Comparison of ENCODE assay signal across 13 cellular contexts in the genomic region with DNA sequence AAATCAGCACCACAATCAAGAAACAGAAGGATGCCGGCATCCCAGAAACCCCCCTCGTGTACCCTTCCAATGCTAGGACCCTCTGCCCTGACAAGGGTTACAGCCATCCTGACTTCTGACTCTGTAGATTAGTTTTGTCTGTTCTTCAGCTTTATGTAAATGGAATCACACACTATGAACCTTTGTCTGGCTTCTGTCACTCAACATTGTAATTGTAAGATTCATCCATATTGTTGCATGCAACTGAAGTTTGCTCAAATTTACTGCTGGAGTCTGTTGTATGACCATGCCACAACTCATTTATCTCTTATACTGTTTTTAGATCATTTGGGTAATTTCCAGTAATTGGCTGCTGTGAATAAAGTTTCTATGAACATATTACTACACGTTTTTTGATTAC. TPM values are rescaled to one million over a fixed set of nuclear protein-coding genes. Genes with fewer than 3 reads are reported as not detected.
DNase-seq lines count a peak whose midpoint lies in the region; ATAC-seq and TF ChIP-seq lines count a peak whose summit lies in the region.
"Had no signal": no experiment of that assay in that cellular context is flagged by ENCODE, and none has a peak within 500 bp of the region (broad histone marks: within the 10 kb centered on the region; RNA-seq: fewer than 3 reads in every experiment).

No MANE protein-coding gene starts in this region.

- peaks cover 16% of the 10 kb centered on the region for H3K36me3 Mint-ChIP-seq in activated CD4-positive, alpha-beta T cell treated with anti-CD3 and anti-CD28 coated beads for 36 hours (ENCODE audit: low read depth)
- peaks cover 41% of the 10 kb centered on the region for H3K36me3 Mint-ChIP-seq in MCF 10A (ENCODE audit: insufficient read depth, unreplicated experiment)
- H3K36me3 Mint-ChIP-seq in naive thymus-derived CD4-positive, alpha-beta T cell: peaks cover 4 to 29% (median 11%) of the 10 kb centered on the region in 5 donors

- H3K36me3 ChIP-seq in breast epithelium: no peaks in the 10 kb centered on the region
- peaks cover 28% of the 10 kb centered on the region; the same call in 1 of the 2 replicates for H3K36me3 ChIP-seq in Karpas-422 (ENCODE audit: insufficient read depth, low read length)
- peaks cover 0 to 33% (median 8%) of the 10 kb centered on the region in 3 experiments for H3K36me3 ChIP-seq in naive thymus-derived CD4-positive, alpha-beta T cell (ENCODE audit: control insufficient read depth in 2 of 3, insufficient read depth in 3 of 3, low read length in 3 of 3)

- H3K27ac ChIP-seq in breast epithelium: no peak overlapping the region
- no peak overlapping the region for H3K27ac ChIP-seq in Karpas-422 (ENCODE audit: low read length)
- no peak overlapping the region for H3K27ac ChIP-seq in naive thymus-derived CD4-positive, alpha-beta T cell (ENCODE audit: low read depth, low read length)

- no peaks in the 10 kb centered on the region for H3K9me2 ChIP-seq in Karpas-422 (replicated peaks; ENCODE audit: insufficient read depth, low read length)

- H3K27me3 Mint-ChIP-seq in activated CD4-positive, alpha-beta T cell treated with anti-CD3 and anti-CD28 coated beads for 36 hours: no peaks in the 10 kb centered on the region
- H3K27me3 Mint-ChIP-seq in MCF 10A (ENCODE audit: insufficient read depth, unreplicated experiment): no peaks in the 10 kb centered on the region
- no peaks in the 10 kb centered on the region for H3K27me3 Mint-ChIP-seq in naive thymus-derived CD4-positive, alpha-beta T cell

- no peak overlapping the region for H2AFZ ChIP-seq in Karpas-422 (ENCODE audit: low read length)

- H3K4me1 Mint-ChIP-seq in activated CD4-positive, alpha-beta T cell treated with anti-CD3 and anti-CD28 coated beads for 36 hours: peaks cover 36% of the 10 kb centered on the region
- H3K4me1 Mint-ChIP-seq in MCF 10A (ENCODE audit: insufficient read depth, unreplicated experiment): peaks cover 20% of the 10 kb centered on the region
- H3K4me1 Mint-ChIP-seq in naive thymus-derived CD4-positive, alpha-beta T cell: peaks cover 14 to 75% (median 58%) of the 10 kb centered on the region in 7 donors

- BruUV-seq in MCF 10A (replicated peaks; lab: Mats Ljungman, UMichigan): no TSS peak

- CTCF ChIA-PET in activated CD4-positive, alpha-beta T cell treated with anti-CD3 and anti-CD28 coated beads for 36 hours (lab: Charles Lee): interaction anchor here (0.9 to 1.9 kb wide), 2 partner anchors 17 to 19 kb away, joined by 3 to 7 read pairs; no protein-coding TSS in a partner anchor
- CTCF ChIA-PET in MCF 10A (lab: Yijun Ruan, JAX): interaction anchor here (2.7 kb wide), 1 partner anchor 19 kb away, joined by 8 read pairs; the partner anchor contains the start of gene PSTK
- CTCF ChIA-PET in naive thymus-derived CD4-positive, alpha-beta T cell (lab: Charles Lee): no interaction called here

- no peak for DNase-seq in activated CD4-positive, alpha-beta T cell treated with anti-CD3 and anti-CD28 coated beads for 36 hours
- DNase-seq in activated CD4-positive, alpha-beta T cell treated with anti-CD3 and anti-CD28 coated beads, Interleukin-2, amount 50 U/mL, for 1 hour: no peak
- DNase-seq in MCF 10A (ENCODE audit: unreplicated experiment) (no peak), breast epithelium (ENCODE audit: low spot score in 2 of 2) (no peak), Karpas-422 (no peak), KG1 (lab: John Stamatoyannopoulos, UW) (no peak)
- DNase-seq in naive thymus-derived CD4-positive, alpha-beta T cell: no peak
- DNase-seq: 8988T, BE2C, EL, MV-4-11, NCI-H187 treated with DMSO at 0.1 percent for 48 hours had no signal

- H3K9me3 Mint-ChIP-seq in activated CD4-positive, alpha-beta T cell treated with anti-CD3 and anti-CD28 coated beads for 36 hours (ENCODE audit: low read depth): no peaks in the 10 kb centered on the region
- H3K9me3 Mint-ChIP-seq in MCF 10A (ENCODE audit: unreplicated experiment): no peaks in the 10 kb centered on the region
- H3K9me3 Mint-ChIP-seq in naive thymus-derived CD4-positive, alpha-beta T cell: no peaks in the 10 kb centered on the region

- H3K4me3 ChIP-seq in breast epithelium (no peak overlapping the region), Karpas-422 (ENCODE audit: low read length) (no peak overlapping the region)
- H3K4me3 ChIP-seq in naive thymus-derived CD4-positive, alpha-beta T cell (ENCODE audit: low read length): no peak overlapping the region

- no peak overlapping the region for H3K4me3 Mint-ChIP-seq in activated CD4-positive, alpha-beta T cell treated with anti-CD3 and anti-CD28 coated beads for 36 hours
- no peak overlapping the region for H3K4me3 Mint-ChIP-seq in MCF 10A (ENCODE audit: unreplicated experiment)
- no peak overlapping the region for H3K4me3 Mint-ChIP-seq in naive thymus-derived CD4-positive, alpha-beta T cell

- H3K4me1 ChIP-seq in breast epithelium (no peaks in the 10 kb centered on the region), Karpas-422 (ENCODE audit: low read length) (peaks cover 20% of the 10 kb centered on the region)
- H3K4me1 ChIP-seq in naive thymus-derived CD4-positive, alpha-beta T cell (ENCODE audit: control insufficient read depth in 2 of 2, insufficient read depth in 2 of 2, low read length in 2 of 2): peaks cover 0 to 7% of the 10 kb centered on the region in 2 donors
- H3K4me1 ChIP-seq: BE2C had no signal

- no peaks in the 10 kb centered on the region for H3K27me3 ChIP-seq in breast epithelium
- no peaks in the 10 kb centered on the region for H3K27me3 ChIP-seq in Karpas-422 (ENCODE audit: low read length)
- no peaks in the 10 kb centered on the region for H3K27me3 ChIP-seq in naive thymus-derived CD4-positive, alpha-beta T cell (ENCODE audit: control insufficient read depth in 2 of 2, insufficient read depth in 2 of 2, low read length in 2 of 2)
- H3K27me3 ChIP-seq: BE2C had no signal

- TF ChIP-seq CTCF in MCF 10A (IDR thresholded peaks at IDR 0.05; ENCODE audit: unreplicated experiment): no peak
- TF ChIP-seq CTCF in breast epithelium (IDR thresholded peaks at IDR 0.05): no peak

- peak overlapping the region; percentile 83 for H3K27ac Mint-ChIP-seq in activated CD4-positive, alpha-beta T cell treated with anti-CD3 and anti-CD28 coated beads for 36 hours
- peak overlapping the region; percentile 18 for H3K27ac Mint-ChIP-seq in MCF 10A (ENCODE audit: low read depth, unreplicated experiment)
- peak overlapping the region in 5 of 9 donors; percentile 29 to 77 (median 55) for H3K27ac Mint-ChIP-seq in naive thymus-derived CD4-positive, alpha-beta T cell

- H4K20me1 ChIP-seq in Karpas-422 (ENCODE audit: insufficient read depth, low read depth, low read length): no peaks in the 10 kb centered on the region

- no peak overlapping the region for H3K9ac ChIP-seq in Karpas-422 (ENCODE audit: low read length)

- H3K9me3 ChIP-seq in breast epithelium: no peaks in the 10 kb centered on the region
- no peaks in the 10 kb centered on the region for H3K9me3 ChIP-seq in Karpas-422 (ENCODE audit: low read length)
- no peaks in the 10 kb centered on the region for H3K9me3 ChIP-seq in naive thymus-derived CD4-positive, alpha-beta T cell (ENCODE audit: control insufficient read depth in 2 of 3, low read length in 3 of 3)
- H3K9me3 ChIP-seq: BE2C had no signal

- TF ChIP-seq POLR2A in breast epithelium (IDR thresholded peaks at IDR 0.05): no peak

- peak; percentile 65 for ATAC-seq in activated CD4-positive, alpha-beta T cell treated with anti-CD3 and anti-CD28 coated beads for 36 hours
- no peak for ATAC-seq in naive thymus-derived CD4-positive, alpha-beta T cell
- no peak for ATAC-seq in GM19328 (IDR thresholded peaks at IDR 0.05; ENCODE audit: unreplicated experiment)

- H3K4me2 ChIP-seq in Karpas-422 (ENCODE audit: low read depth, low read length, poor library complexity, severe bottlenecking): peak overlapping the region; percentile 34

- intact Hi-C loops in activated CD4-positive, alpha-beta T cell treated with anti-CD3 and anti-CD28 coated beads for 36 hours (cut with DNase I, micrococcal nuclease): loop anchor here in 1 of 2 experiments (10.0 kb wide), 1 partner anchor 1415 kb away; the partner anchor contains the start of gene OAT
- intact Hi-C loops in MCF 10A (cut with micrococcal nuclease) (no loop called here), breast epithelium (cut with DNase I; ENCODE audit: low total_unique reads) (no loop called here)
- intact Hi-C loops in naive thymus-derived CD4-positive, alpha-beta T cell (cut with micrococcal nuclease): no loop called here

- H3K79me2 ChIP-seq in Karpas-422 (ENCODE audit: low read length): peaks cover 92% of the 10 kb centered on the region

- POLR2A ChIA-PET in activated CD4-positive, alpha-beta T cell treated with anti-CD3 and anti-CD28 coated beads for 36 hours (lab: Charles Lee): no interaction called here
- POLR2A ChIA-PET in MCF 10A (lab: Yijun Ruan, JAX): interaction anchor here (0.8 to 3.2 kb wide), 4 partner anchors 8 to 508 kb away, joined by 3 to 52 read pairs (median 8); partner anchors contain the start of genes ACADSB, IKZF5 and PSTK
- POLR2A ChIA-PET in naive thymus-derived CD4-positive, alpha-beta T cell (lab: Charles Lee): interaction anchor here (0.7 kb wide), 1 partner anchor 9 kb away, joined by 3 read pairs; no protein-coding TSS in a partner anchor

RNA-seq across cellular contexts. Expression of gene IKZF5, which starts 8.4 kb away (rescaled TPM):
- 10 to 100 TPM in 1 of 2 experiments, 1 to 10 TPM in 1; 9.4 to 14.1 TPM for total RNA-seq in activated CD4-positive, alpha-beta T cell treated with anti-CD3 and anti-CD28 coated beads for 36 hours
- total RNA-seq in MCF 10A (2022) (10.3 and 16.4 TPM in 2 replicates), breast epithelium (10 to 100 TPM; 10.5 to 17.7 (median 13.3) TPM)
- total RNA-seq in Karpas-422 (2014; rRNA removed; shearing (Covaris generic); ENCODE audit: low replicate concordance): 5.4 and 14.8 TPM in 2 replicates
- total RNA-seq in naive thymus-derived CD4-positive, alpha-beta T cell: 10 to 100 TPM; 15.8 to 57.7 (median 37.2) TPM
- polyA plus RNA-seq in naive thymus-derived CD4-positive, alpha-beta T cell: 10 to 100 TPM; 17.8 to 25.9 TPM

RNA-seq across cellular contexts. Expression of gene ACADSB, which starts 8.7 kb away (rescaled TPM):
- 10 to 100 TPM; 24.0 to 25.5 TPM for total RNA-seq in activated CD4-positive, alpha-beta T cell treated with anti-CD3 and anti-CD28 coated beads for 36 hours
- total RNA-seq in MCF 10A (2022): 11.9 and 15.7 TPM in 2 replicates
- 10 to 100 TPM; 22.6 to 32.4 (median 31.8) TPM for total RNA-seq in breast epithelium
- 5.8 and 7.8 TPM in 2 replicates for total RNA-seq in Karpas-422 (2014; rRNA removed; shearing (Covaris generic); ENCODE audit: low replicate concordance)
- 10 to 100 TPM; 23.7 to 47.0 (median 27.3) TPM for total RNA-seq in naive thymus-derived CD4-positive, alpha-beta T cell
- 10 to 100 TPM; 25.0 to 35.3 TPM for polyA plus RNA-seq in naive thymus-derived CD4-positive, alpha-beta T cell

RNA-seq across cellular contexts. Expression of gene PSTK, which starts 20.0 kb away (rescaled TPM):
- 1 to 10 TPM; 2.8 to 2.9 TPM for total RNA-seq in activated CD4-positive, alpha-beta T cell treated with anti-CD3 and anti-CD28 coated beads for 36 hours
- total RNA-seq in MCF 10A (2022): 6.5 and 8.3 TPM in 2 replicates
- 1 to 10 TPM; 3.6 to 6.4 (median 3.7) TPM for total RNA-seq in breast epithelium
- 8.0 and 13.8 TPM in 2 replicates for total RNA-seq in Karpas-422 (2014; rRNA removed; shearing (Covaris generic); ENCODE audit: low replicate concordance)
- total RNA-seq in naive thymus-derived CD4-positive, alpha-beta T cell: 10 to 100 TPM in 1 of 5 experiments, 1 to 10 TPM in 4; 4.3 to 13.2 (median 5.9) TPM
- polyA plus RNA-seq in naive thymus-derived CD4-positive, alpha-beta T cell: 1 to 10 TPM; 8.9 to 9.3 TPM

RNA-seq across cellular contexts. Expression of gene C10orf88, which starts 46.1 kb away (rescaled TPM):
- total RNA-seq in activated CD4-positive, alpha-beta T cell treated with anti-CD3 and anti-CD28 coated beads for 36 hours: 1 to 10 TPM; 8.6 to 9.0 TPM
- total RNA-seq in MCF 10A (2022) (11.7 and 13.6 TPM in 2 replicates), breast epithelium (1 to 10 TPM; 4.5 to 8.0 (median 7.5) TPM)
- 17.0 and 18.0 TPM in 2 replicates for total RNA-seq in Karpas-422 (2014; rRNA removed; shearing (Covaris generic); ENCODE audit: low replicate concordance)
- 10 to 100 TPM in 3 of 5 experiments, 1 to 10 TPM in 2; 5.2 to 16.8 (median 12.5) TPM for total RNA-seq in naive thymus-derived CD4-positive, alpha-beta T cell
- 1 to 10 TPM; 6.9 to 8.5 TPM for polyA plus RNA-seq in naive thymus-derived CD4-positive, alpha-beta T cell

Comparison
In these comparisons a context has a peak if more than half of its experiments do, and no peak if none do; other contexts are left out.
1. H3K27ac Mint-ChIP-seq: peak in every context shown above with its lines; median percentile 83 in activated CD4-positive, alpha-beta T cell treated with anti-CD3 and anti-CD28 coated beads for 36 hours; 55 in naive thymus-derived CD4-positive, alpha-beta T cell; 18 in MCF 10A.